ENCODE assay signal across 9 cellular contexts in the genomic region with DNA sequence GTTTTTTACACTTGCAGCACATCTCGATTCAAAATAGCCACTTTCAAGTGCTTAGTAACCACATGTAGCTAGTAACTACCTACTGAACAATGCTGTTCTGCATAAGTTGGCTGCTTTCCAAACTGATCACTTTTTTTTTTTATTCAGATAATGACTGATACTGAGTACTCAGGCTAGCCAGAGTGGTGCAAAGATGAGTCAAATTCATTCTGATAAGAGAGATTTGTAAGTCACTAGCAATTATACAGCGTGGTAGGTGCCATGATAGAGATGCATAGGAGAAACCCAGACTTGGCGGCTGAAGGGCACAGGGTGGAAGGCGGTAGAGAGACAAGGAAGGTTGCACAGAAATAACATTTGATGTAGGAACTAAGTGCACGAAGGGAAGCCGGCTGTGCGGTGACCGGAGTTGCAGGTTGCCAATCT. TPM values are rescaled to one million over a fixed set of nuclear protein-coding genes. Genes with fewer than 3 reads are reported as not detected.
DNase-seq lines count a peak whose midpoint lies in the region; ATAC-seq and TF ChIP-seq lines count a peak whose summit lies in the region.
"Had no signal": no experiment of that assay in that cellular context is flagged by ENCODE, and none has a peak within 500 bp of the region (broad histone marks: within the 10 kb centered on the region; RNA-seq: fewer than 3 reads in every experiment).

No MANE protein-coding gene starts in this region.

- H3K27me3 ChIP-seq in BLaER1 treated with 17β-estradiol and CSF1 and Interleukin-3, amounts not matched to agents 10 nM and 100 nM = peaks cover 35 to 91% (median 73%) of the 10 kb centered on the region in 11 experiments
- H3K27me3 ChIP-seq in iPS DF 6.9 (ENCODE audit: control insufficient read depth, insufficient read depth, low read length) = no peaks in the 10 kb centered on the region

- peak; percentile 16 for ATAC-seq in HG02678 (IDR thresholded peaks at IDR 0.05; ENCODE audit: unreplicated experiment)
- no peak for ATAC-seq in HG03442 (IDR thresholded peaks at IDR 0.05; ENCODE audit: unreplicated experiment)

- no peaks in the 10 kb centered on the region for H3K9me3 Mint-ChIP-seq in activated CD4-positive, alpha-beta memory T cell treated with anti-CD3 and anti-CD28 coated beads, Interleukin-2, amount 10 ng/mL, durations not matched to agents 7 days and 5 days

- DNase-seq in activated CD4-positive, alpha-beta memory T cell treated with anti-CD3 and anti-CD28 coated beads, Interleukin-2, amount 10 ng/mL, durations not matched to agents 7 days and 5 days = no peak
- DNase-seq in iPS DF 6.9 (ENCODE audit: low read depth, low spot score) = no peak
- DNase-seq in stimulated activated naive CD4-positive, alpha-beta T cell treated with Interleukin-2 at 50 U/mL for 16 hours (lab: John Stamatoyannopoulos, UW) = peak; percentile 30
- DNase-seq in posterior vena cava (ENCODE audit: low spot score) = no peak
- no peak for DNase-seq in GM20000 (ENCODE audit: low spot score)

- no peaks in the 10 kb centered on the region for H3K9me3 ChIP-seq in BLaER1 treated with 17β-estradiol and CSF1 and Interleukin-3, amounts not matched to agents 10 nM and 100 nM (replicated peaks in 1 of 11)
- no peaks in the 10 kb centered on the region for H3K9me3 ChIP-seq in iPS DF 6.9 (ENCODE audit: control insufficient read depth, insufficient read depth, low read length)

- H3K36me3 Mint-ChIP-seq in activated CD4-positive, alpha-beta memory T cell treated with anti-CD3 and anti-CD28 coated beads, Interleukin-2, amount 10 ng/mL, durations not matched to agents 7 days and 5 days (ENCODE audit: low read depth) = peaks cover 27% of the 10 kb centered on the region

- H3K27ac ChIP-seq in BLaER1 treated with 17β-estradiol and CSF1 and Interleukin-3, amounts not matched to agents 10 nM and 100 nM = peak overlapping the region in 10 of 11 experiments; percentile 75 to 91 (median 84); a peak in 17 of 22 replicates
- no peak overlapping the region for H3K27ac ChIP-seq in iPS DF 6.9 (ENCODE audit: low read length)

- H3K4me1 Mint-ChIP-seq in activated CD4-positive, alpha-beta memory T cell treated with anti-CD3 and anti-CD28 coated beads, Interleukin-2, amount 10 ng/mL, durations not matched to agents 7 days and 5 days = peaks cover 34% of the 10 kb centered on the region

- CTCF ChIA-PET in activated CD4-positive, alpha-beta memory T cell treated with anti-CD3 and anti-CD28 coated beads, Interleukin-2, amount 10 ng/mL, durations not matched to agents 7 days and 5 days (lab: Charles Lee) = interaction anchor here (0.7 to 1.9 kb wide), 8 partner anchors 14 to 1304 kb away, joined by 3 to 10 read pairs (median 3); a partner anchor contains a TSS

- peaks cover 0 to 30% (median 13%) of the 10 kb centered on the region in 11 experiments; a peak in 14 of 22 replicates for H3K36me3 ChIP-seq in BLaER1 treated with 17β-estradiol and CSF1 and Interleukin-3, amounts not matched to agents 10 nM and 100 nM
- no peaks in the 10 kb centered on the region for H3K36me3 ChIP-seq in iPS DF 6.9 (ENCODE audit: control insufficient read depth, insufficient read depth, low read length)

- POLR2A ChIA-PET in activated CD4-positive, alpha-beta memory T cell treated with anti-CD3 and anti-CD28 coated beads, Interleukin-2, amount 10 ng/mL, durations not matched to agents 7 days and 5 days (lab: Charles Lee) = interaction anchor here (0.8 to 1.7 kb wide), 6 partner anchors 16 to 1151 kb away, joined by 3 to 10 read pairs (median 4); a partner anchor contains a TSS

- H4K20me1 ChIP-seq in BLaER1 treated with 17β-estradiol and CSF1 and Interleukin-3, amounts not matched to agents 10 nM and 100 nM = peaks cover 0 to 30% (median 5%) of the 10 kb centered on the region in 11 experiments; a peak in 7 of 22 replicates

- peak overlapping the region; percentile 88 for H3K27ac Mint-ChIP-seq in activated CD4-positive, alpha-beta memory T cell treated with anti-CD3 and anti-CD28 coated beads, Interleukin-2, amount 10 ng/mL, durations not matched to agents 7 days and 5 days

- peak overlapping the region; percentile 77 to 87 (median 83) for H3K9ac ChIP-seq in BLaER1 treated with 17β-estradiol and CSF1 and Interleukin-3, amounts not matched to agents 10 nM and 100 nM

- peak overlapping the region; percentile 54 to 76 (median 67) for H3K4me2 ChIP-seq in BLaER1 treated with 17β-estradiol and CSF1 and Interleukin-3, amounts not matched to agents 10 nM and 100 nM

- H3K4me3 Mint-ChIP-seq in activated CD4-positive, alpha-beta memory T cell treated with anti-CD3 and anti-CD28 coated beads, Interleukin-2, amount 10 ng/mL, durations not matched to agents 7 days and 5 days = peak overlapping the region; percentile 99

- TF ChIP-seq CTCF in GM20000 (IDR thresholded peaks at IDR 0.05; ENCODE audit: extremely low read depth, missing control alignments) = no peak

- H3K4me3 ChIP-seq in BLaER1 treated with 17β-estradiol and CSF1 and Interleukin-3, amounts not matched to agents 10 nM and 100 nM = peak overlapping the region; percentile 65 to 82 (median 74)
- H3K4me3 ChIP-seq in iPS DF 6.9 (ENCODE audit: low read length) = peak overlapping the region; percentile 41; the same call in 1 of the 2 replicates

- intact Hi-C loops in posterior vena cava (cut with DNase I) = no loop called here

- WGBS in iPS DF 6.9 (ENCODE audit: insufficient coverage, insufficient read length) = no CpG with 5 or more reads among the region's 8 CpGs

- peaks cover 11 to 25% (median 19%) of the 10 kb centered on the region in 10 experiments for H3K4me1 ChIP-seq in BLaER1 treated with 17β-estradiol and CSF1 and Interleukin-3, amounts not matched to agents 10 nM and 100 nM
- H3K4me1 ChIP-seq in iPS DF 6.9 (ENCODE audit: control insufficient read depth, insufficient read depth, low read length) = peaks cover 1% of the 10 kb centered on the region; the same call in 1 of the 2 replicates

- H3K27me3 Mint-ChIP-seq in activated CD4-positive, alpha-beta memory T cell treated with anti-CD3 and anti-CD28 coated beads, Interleukin-2, amount 10 ng/mL, durations not matched to agents 7 days and 5 days = no peaks in the 10 kb centered on the region

RNA-seq across cellular contexts. Expression of a gene that starts 0.4 kb away (rescaled TPM):
- 10 to 100 TPM; 63.2 to 65.6 TPM for total RNA-seq in activated CD4-positive, alpha-beta memory T cell treated with anti-CD3 and anti-CD28 coated beads, Interleukin-2, amount 10 ng/mL, durations not matched to agents 7 days and 5 days
- 10 to 100 TPM; 24.2 to 30.9 TPM for total RNA-seq in posterior vena cava

RNA-seq across cellular contexts. Expression of a gene that starts 44.4 kb away (rescaled TPM):
- total RNA-seq in activated CD4-positive, alpha-beta memory T cell treated with anti-CD3 and anti-CD28 coated beads, Interleukin-2, amount 10 ng/mL, durations not matched to agents 7 days and 5 days = not detected
- not detected for total RNA-seq in posterior vena cava
- total RNA-seq: LHCN-M2 had no signal
